ENCODE assay signal across 8 cellular contexts in the genomic region with DNA sequence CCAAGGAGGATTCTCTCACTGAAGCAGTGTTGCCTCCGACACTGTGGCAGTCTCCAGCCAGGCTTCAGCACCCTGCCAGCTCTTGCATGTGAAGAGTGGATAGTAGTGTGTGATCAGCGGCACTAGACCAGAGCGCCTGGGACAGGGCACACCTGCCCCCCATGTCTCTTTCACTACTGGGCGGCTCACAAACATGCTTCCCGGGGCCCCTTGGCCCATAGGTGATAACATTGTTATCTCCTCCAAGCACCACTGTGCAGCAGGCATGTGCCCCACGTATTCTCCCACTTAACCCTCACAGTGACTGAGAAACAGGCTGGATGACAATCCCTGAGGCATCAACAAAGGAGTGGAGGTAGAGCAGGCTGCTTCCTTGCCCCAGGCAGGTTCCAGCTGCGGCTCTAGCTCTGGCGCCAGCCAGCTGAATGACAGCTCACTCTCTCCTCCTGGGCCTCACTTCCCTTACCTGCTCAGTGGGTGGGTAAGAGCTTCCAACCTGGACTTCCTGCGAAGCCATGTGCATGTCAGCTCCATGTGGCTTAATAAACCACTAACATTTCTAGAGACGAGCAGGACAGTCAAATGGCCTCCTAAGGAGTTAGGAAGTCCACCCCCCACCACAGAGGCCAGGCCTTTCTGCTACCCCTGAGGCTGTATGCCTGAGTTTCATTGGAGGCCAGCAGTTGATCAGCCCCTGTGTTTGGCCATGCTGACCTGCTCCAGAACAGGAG. TPM values are rescaled to one million over a fixed set of nuclear protein-coding genes. Genes with fewer than 3 reads are reported as not detected.
DNase-seq lines count a peak whose midpoint lies in the region; ATAC-seq and TF ChIP-seq lines count a peak whose summit lies in the region.

No MANE protein-coding gene starts in this region.

- no peak for ATAC-seq in CD4-positive, alpha-beta T cell (ENCODE audit: poor library complexity)
- ATAC-seq in sciatic nerve (no peak), HG02970 (IDR thresholded peaks at IDR 0.05; ENCODE audit: low FRiP score, unreplicated experiment) (no peak)

- peaks cover 98% of the 10 kb centered on the region for H3K4me1 Mint-ChIP-seq in CD4-positive, alpha-beta T cell (ENCODE audit: low read depth)
- peaks cover 54% of the 10 kb centered on the region for H3K4me1 Mint-ChIP-seq in MCF 10A (ENCODE audit: insufficient read depth, unreplicated experiment)

- intact Hi-C loops in CD4-positive, alpha-beta T cell (cut with DNase I, micrococcal nuclease), result loop anchor here in 1 of 2 experiments (5.0 kb wide), 1 partner anchor 147 kb away; no protein-coding TSS in a partner anchor
- intact Hi-C loops in MCF 10A (cut with micrococcal nuclease), result loop anchor here (5.0 kb wide), 1 partner anchor 37 kb away; the partner anchor contains the start of gene KLF13
- intact Hi-C loops in sciatic nerve (cut with DNase I), result loop anchor here (1.0 kb wide), 1 partner anchor 155 kb away; no protein-coding TSS in a partner anchor

- H3K9me3 Mint-ChIP-seq in CD4-positive, alpha-beta T cell, result no peaks in the 10 kb centered on the region
- no peaks in the 10 kb centered on the region for H3K9me3 Mint-ChIP-seq in MCF 10A (ENCODE audit: unreplicated experiment)

- TF ChIP-seq CTCF in CD4-positive, alpha-beta T cell (IDR thresholded peaks at IDR 0.05), result no peak
- no peak for TF ChIP-seq CTCF in MCF 10A (IDR thresholded peaks at IDR 0.05; ENCODE audit: unreplicated experiment)

- BruUV-seq in MCF 10A (replicated peaks; lab: Mats Ljungman, UMichigan), result no TSS peak

- H3K36me3 Mint-ChIP-seq in CD4-positive, alpha-beta T cell (ENCODE audit: low read depth), result peaks cover 31% of the 10 kb centered on the region
- peaks cover 5% of the 10 kb centered on the region for H3K36me3 Mint-ChIP-seq in MCF 10A (ENCODE audit: insufficient read depth, unreplicated experiment)

- peak overlapping the region; percentile 90 for H3K27ac Mint-ChIP-seq in CD4-positive, alpha-beta T cell
- peak overlapping the region; percentile 86 for H3K27ac Mint-ChIP-seq in MCF 10A (ENCODE audit: low read depth, unreplicated experiment)

- H3K4me1 ChIP-seq in mucosa of stomach (ENCODE audit: control insufficient read depth, insufficient read depth, low read length), result peaks cover 80% of the 10 kb centered on the region

- peak overlapping the region; percentile 86 for H3K27ac ChIP-seq in CD4-positive, alpha-beta T cell (ENCODE audit: low read depth, low read length)

- no peaks in the 10 kb centered on the region for H3K36me3 ChIP-seq in mucosa of stomach (ENCODE audit: control insufficient read depth, insufficient read depth, low read length)

- no peak overlapping the region for H3K4me3 ChIP-seq in mucosa of stomach (ENCODE audit: low read length)

- CTCF ChIA-PET in CD4-positive, alpha-beta T cell (lab: Charles Lee), result interaction anchor here (0.9 to 2.6 kb wide), 8 partner anchors 12 to 124 kb away, joined by 4 to 28 read pairs (median 8); partner anchors contain the start of gene KLF13
- CTCF ChIA-PET in MCF 10A (lab: Yijun Ruan, JAX), result interaction anchor here (0.6 to 10.8 kb wide), 18 partner anchors 7 to 478 kb away, joined by 3 to 182 read pairs (median 8); no protein-coding TSS in a partner anchor

- POLR2A ChIA-PET in CD4-positive, alpha-beta T cell (lab: Charles Lee), result interaction anchor here (0.6 to 25.4 kb wide), 21 partner anchors 7 to 149 kb away, joined by 3 to 566 read pairs (median 7); partner anchors contain the start of gene KLF13
- POLR2A ChIA-PET in MCF 10A (lab: Yijun Ruan, JAX), result interaction anchor here (0.6 to 4.9 kb wide), 15 partner anchors 8 to 460 kb away, joined by 3 to 39 read pairs (median 4); partner anchors contain the start of gene KLF13

- H3K27me3 Mint-ChIP-seq in CD4-positive, alpha-beta T cell, result no peaks in the 10 kb centered on the region
- no peaks in the 10 kb centered on the region for H3K27me3 Mint-ChIP-seq in MCF 10A (ENCODE audit: insufficient read depth, unreplicated experiment)

- no peaks in the 10 kb centered on the region for H3K27me3 ChIP-seq in CD4-positive, alpha-beta T cell (ENCODE audit: control insufficient read depth, insufficient read depth, low read length)
- no peaks in the 10 kb centered on the region for H3K27me3 ChIP-seq in mucosa of stomach (ENCODE audit: control insufficient read depth, insufficient read depth, low read length)

- peak overlapping the region; percentile 7 for H3K9ac ChIP-seq in mucosa of stomach (ENCODE audit: low read length)

- H3K4me3 Mint-ChIP-seq in CD4-positive, alpha-beta T cell, result peak overlapping the region; percentile 32
- H3K4me3 Mint-ChIP-seq in MCF 10A (ENCODE audit: unreplicated experiment), result no peak overlapping the region

- H3K9me3 ChIP-seq in CD4-positive, alpha-beta T cell (ENCODE audit: control insufficient read depth, low read length), result no peaks in the 10 kb centered on the region
- H3K9me3 ChIP-seq in mucosa of stomach (ENCODE audit: control insufficient read depth, low read length), result no peaks in the 10 kb centered on the region

- no peak for DNase-seq in CD4-positive, alpha-beta T cell
- DNase-seq in NCI-H146 treated with DMSO at 0.1 percent for 48 hours (lab: John Stamatoyannopoulos, UW; ENCODE audit: unreplicated experiment) (peak; percentile 77), MCF 10A (ENCODE audit: unreplicated experiment) (peak; percentile 71), NCI-H1105 (lab: John Stamatoyannopoulos, UW) (no peak), sciatic nerve (ENCODE audit: low spot score) (no peak), AML-193 (lab: John Stamatoyannopoulos, UW) (no peak)

RNA-seq across cellular contexts. Expression of gene KLF13, which starts 37.8 kb away (rescaled TPM):
- total RNA-seq in CD4-positive, alpha-beta T cell, result 100 to 1,000 TPM; 284 to 308 TPM
- total RNA-seq in MCF 10A (2022) (83.1 and 110 TPM in 2 replicates), sciatic nerve (85.9 TPM)

Comparison
In these comparisons a context has a peak if more than half of its experiments do, and no peak if none do; other contexts are left out.
1. DNase-seq: peak in NCI-H146 treated with DMSO at 0.1 percent for 48 hours (single experiment) and MCF 10A (single experiment); none in CD4-positive, alpha-beta T cell (0 of 10), NCI-H1105 (single experiment), sciatic nerve (single experiment) and AML-193 (0 of 2).